ENCODE assay signal across 22 cellular contexts in genomic region chr16:72723781-72724180, GRCh38.
DNase-seq lines count a peak whose midpoint lies in the region; ATAC-seq and TF ChIP-seq lines count a peak whose summit lies in the region.
"Had no signal": no experiment of that assay in that cellular context is flagged by ENCODE, and none has a peak within 500 bp of the region (broad histone marks: within the 10 kb centered on the region; RNA-seq: fewer than 3 reads in every experiment).

No MANE protein-coding gene starts in this region.

- no peaks in the 10 kb centered on the region for H3K27me3 Mint-ChIP-seq in glutamatergic neuron (ENCODE audit: unreplicated experiment)
- H3K27me3 Mint-ChIP-seq: activated naive CD8-positive, alpha-beta T cell treated with anti-CD3 and anti-CD28 coated beads, Interleukin-2, amount 10 ng/mL, durations not matched to agents 7 days and 5 days; B cell; naive thymus-derived CD4-positive, alpha-beta T cell; T-cell had no signal

- no peaks in the 10 kb centered on the region for H3K36me3 ChIP-seq in upper lobe of left lung
- H3K36me3 ChIP-seq: heart right ventricle, thoracic aorta, WERI-Rb-1 had no signal

- H3K27ac ChIP-seq in upper lobe of left lung: no peak overlapping the region
- H3K27ac ChIP-seq: heart right ventricle, parathyroid adenoma, thoracic aorta, WERI-Rb-1 had no signal

- no peak for TF ChIP-seq EP300 in upper lobe of left lung (IDR thresholded peaks at IDR 0.05)

- DNase-seq in EH (ENCODE audit: low read depth) (peak; percentile 45), HT1080 (ENCODE audit: low read depth) (peak; percentile 61), astrocyte of the spinal cord (ENCODE audit: low read depth, low spot score) (peak; percentile 34), glutamatergic neuron (no peak), upper lobe of left lung (no peak)
- no peak for DNase-seq in stimulated activated CD4-positive, alpha-beta T cell treated with anti-CD3 and anti-CD28 coated beads, Interleukin-15, amount 100 ng/mL, for 24 hours
- DNase-seq: activated CD8-positive, alpha-beta T cell treated with anti-CD3 and anti-CD28 coated beads, Interleukin-2, amount 10 ng/mL, durations not matched to agents 7 days and 5 days; activated naive CD8-positive, alpha-beta T cell treated with anti-CD3 and anti-CD28 coated beads, Interleukin-2, amount 10 ng/mL, durations not matched to agents 7 days and 5 days; Calu3; cerebellar nuclear complex; GDM1; heart right ventricle; Karpas-422; naive thymus-derived CD4-positive, alpha-beta T cell; SHP77; T-cell; WERI-Rb-1 had no signal

- H3K9me3 Mint-ChIP-seq in glutamatergic neuron (ENCODE audit: unreplicated experiment): no peaks in the 10 kb centered on the region
- H3K9me3 Mint-ChIP-seq: activated naive CD8-positive, alpha-beta T cell treated with anti-CD3 and anti-CD28 coated beads, Interleukin-2, amount 10 ng/mL, durations not matched to agents 7 days and 5 days had no signal

- H3K4me3 Mint-ChIP-seq in glutamatergic neuron (ENCODE audit: unreplicated experiment): peak overlapping the region; percentile 2
- H3K4me3 Mint-ChIP-seq: activated CD8-positive, alpha-beta T cell treated with anti-CD3 and anti-CD28 coated beads, Interleukin-2, amount 10 ng/mL, durations not matched to agents 7 days and 5 days; activated naive CD8-positive, alpha-beta T cell treated with anti-CD3 and anti-CD28 coated beads, Interleukin-2, amount 10 ng/mL, durations not matched to agents 7 days and 5 days; B cell; naive thymus-derived CD4-positive, alpha-beta T cell; T-cell had no signal

- H3K4me3 ChIP-seq in astrocyte of the spinal cord (ENCODE audit: low read depth, low read length) (no peak overlapping the region), upper lobe of left lung (no peak overlapping the region)
- H3K4me3 ChIP-seq: heart right ventricle, thoracic aorta had no signal

- H3K9me3 ChIP-seq in upper lobe of left lung: no peaks in the 10 kb centered on the region
- H3K9me3 ChIP-seq: heart right ventricle, thoracic aorta had no signal

- peaks cover 18% of the 10 kb centered on the region for H3K4me1 Mint-ChIP-seq in glutamatergic neuron (ENCODE audit: low read depth, unreplicated experiment)
- H3K4me1 Mint-ChIP-seq: activated naive CD8-positive, alpha-beta T cell treated with anti-CD3 and anti-CD28 coated beads, Interleukin-2, amount 10 ng/mL, durations not matched to agents 7 days and 5 days; B cell; naive thymus-derived CD4-positive, alpha-beta T cell; T-cell had no signal

- H3K36me3 Mint-ChIP-seq in glutamatergic neuron (ENCODE audit: unreplicated experiment): no peaks in the 10 kb centered on the region
- H3K36me3 Mint-ChIP-seq: T-cell had no signal

- ATAC-seq in upper lobe of left lung (ENCODE audit: low FRiP score in 2 of 2) (no peak), HG03196 (IDR thresholded peaks at IDR 0.05; ENCODE audit: unreplicated experiment) (no peak), HG02798 (IDR thresholded peaks at IDR 0.05; ENCODE audit: poor library complexity, unreplicated experiment) (no peak)
- ATAC-seq: activated CD8-positive, alpha-beta T cell treated with anti-CD3 and anti-CD28 coated beads, Interleukin-2, amount 10 ng/mL, durations not matched to agents 7 days and 5 days; heart right ventricle; naive thymus-derived CD4-positive, alpha-beta T cell; T-cell had no signal

- TF ChIP-seq POLR2A in upper lobe of left lung (IDR thresholded peaks at IDR 0.05): no peak

- H3K27me3 ChIP-seq in upper lobe of left lung: no peaks in the 10 kb centered on the region
- H3K27me3 ChIP-seq: heart right ventricle had no signal

- peak overlapping the region; percentile 63 for H3K27ac Mint-ChIP-seq in glutamatergic neuron (ENCODE audit: unreplicated experiment)
- H3K27ac Mint-ChIP-seq: activated CD8-positive, alpha-beta T cell treated with anti-CD3 and anti-CD28 coated beads, Interleukin-2, amount 10 ng/mL, durations not matched to agents 7 days and 5 days; activated naive CD8-positive, alpha-beta T cell treated with anti-CD3 and anti-CD28 coated beads, Interleukin-2, amount 10 ng/mL, durations not matched to agents 7 days and 5 days; B cell; naive thymus-derived CD4-positive, alpha-beta T cell; T-cell had no signal

- 91 to 93% methylated on average over 4 of the region's 4 CpGs for WGBS in upper lobe of left lung, 2 donors

- in situ Hi-C loops in astrocyte of the spinal cord (cut with HindIII; ENCODE audit: low sequenced_read_pairs): no loop called here

- TF ChIP-seq CTCF in astrocyte of the spinal cord (IDR thresholded peaks at IDR 0.05; ENCODE audit: low read depth, low read length) (no peak), glutamatergic neuron (IDR thresholded peaks at IDR 0.05; ENCODE audit: partially characterized antibody, unreplicated experiment) (no peak), upper lobe of left lung (IDR thresholded peaks at IDR 0.05) (no peak)

- no peaks in the 10 kb centered on the region for H3K4me1 ChIP-seq in upper lobe of left lung
- H3K4me1 ChIP-seq: heart right ventricle, parathyroid adenoma had no signal

Comparison
In these comparisons a context has a peak if more than half of its experiments do, and no peak if none do; other contexts are left out.
1. DNase-seq: peak in EH (single experiment), HT1080 (single experiment) and astrocyte of the spinal cord (single experiment); none in glutamatergic neuron (single experiment), stimulated activated CD4-positive, alpha-beta T cell treated with anti-CD3 and anti-CD28 coated beads, Interleukin-15, amount 100 ng/mL, for 24 hours (single experiment) and upper lobe of left lung (0 of 2).